In the genomic region with DNA sequence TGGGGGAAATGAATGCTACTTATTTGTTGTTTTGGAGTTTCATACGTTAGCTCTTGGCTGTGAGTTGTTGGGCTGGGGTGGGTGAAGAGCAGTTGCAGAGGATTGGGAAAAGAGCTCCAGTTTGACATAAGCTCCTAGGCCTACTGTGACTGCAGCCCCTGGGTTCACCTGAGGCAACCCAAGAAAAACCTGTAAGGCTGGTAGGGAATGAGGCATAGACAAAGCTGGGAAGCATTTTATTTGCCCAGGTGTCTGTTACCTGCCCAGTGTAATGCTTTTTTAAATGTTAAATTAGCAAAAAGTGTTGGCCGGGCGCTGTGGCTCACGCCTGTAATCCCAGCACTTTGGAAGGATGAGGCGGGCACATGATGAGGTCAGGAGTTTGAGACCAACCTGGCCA, we compare ENCODE assay signal across 25 cellular contexts.
DNase-seq lines count a peak whose midpoint lies in the region; ATAC-seq, FAIRE-seq and TF ChIP-seq lines count a peak whose summit lies in the region.
"Had no signal": no experiment of that assay in that cellular context is flagged by ENCODE, and none has a peak within 500 bp of the region (broad histone marks: within the 10 kb centered on the region; RNA-seq: fewer than 3 reads in every experiment).

No MANE protein-coding gene starts in this region.

- no peak overlapping the region for H3K4me3 Mint-ChIP-seq in Calu3 (ENCODE audit: low read depth, unreplicated experiment)
- H3K4me3 Mint-ChIP-seq: B cell; CD4-positive, CD25-positive, alpha-beta regulatory T cell; CD8-positive, alpha-beta T cell; HFFc6 had no signal

- H3K4me1 Mint-ChIP-seq in Calu3 (ENCODE audit: low read depth, unreplicated experiment), result peaks cover 7% of the 10 kb centered on the region
- H3K4me1 Mint-ChIP-seq: CD4-positive, CD25-positive, alpha-beta regulatory T cell had no signal

- H3K27me3 ChIP-seq in body of pancreas, result no peaks in the 10 kb centered on the region
- no peaks in the 10 kb centered on the region for H3K27me3 ChIP-seq in pancreas
- H3K27me3 ChIP-seq: BLaER1 had no signal

- FAIRE-seq in pancreas (lab: Jason Lieb, UNC), result no peak
- FAIRE-seq: A204.1, D721Med, GM12891, GM18507, H54 had no signal

- WGBS in body of pancreas, 2 donors, result 46 to 57% methylated on average over 5 of the region's 5 CpGs
- WGBS in pancreas, 2 donors, result 41 to 50% methylated on average over 5 of the region's 5 CpGs

- no peak overlapping the region for H3K27ac Mint-ChIP-seq in Calu3 (ENCODE audit: unreplicated experiment)
- H3K27ac Mint-ChIP-seq: B cell; CD8-positive, alpha-beta T cell; HFFc6 had no signal

- ATAC-seq in body of pancreas (peak; percentile 95), pancreas (peak; percentile 83 to 92 (median 84))
- ATAC-seq: CD8-positive, alpha-beta T cell had no signal

- no peaks in the 10 kb centered on the region for H3K36me3 ChIP-seq in body of pancreas (replicated peaks in 1 of 2; ENCODE audit: insufficient read depth in 1 of 2, low read depth in 2 of 2)
- H3K36me3 ChIP-seq in pancreas, result no peaks in the 10 kb centered on the region
- H3K36me3 ChIP-seq: BLaER1, HAP-1 had no signal

- H3K9me3 Mint-ChIP-seq in Calu3 (ENCODE audit: low read depth, unreplicated experiment), result no peaks in the 10 kb centered on the region
- H3K9me3 Mint-ChIP-seq: CD8-positive, alpha-beta T cell; HFFc6 had no signal

- H3K27me3 Mint-ChIP-seq in Calu3 (ENCODE audit: unreplicated experiment), result no peaks in the 10 kb centered on the region

- H3K4me3 ChIP-seq in LNCaP clone FGC (ENCODE audit: low read depth, low read length), result no peak overlapping the region
- H3K4me3 ChIP-seq in body of pancreas, result no peak overlapping the region
- H3K4me3 ChIP-seq in pancreas, result no peak overlapping the region
- H3K4me3 ChIP-seq: BLaER1, HAP-1 had no signal

- intact Hi-C loops in Calu3 (cut with micrococcal nuclease; ENCODE audit: unreplicated experiment), result no loop called here
- intact Hi-C loops in body of pancreas (cut with DNase I), result no loop called here
- intact Hi-C loops in pancreas (cut with DNase I), result no loop called here

- CTCF ChIA-PET in Calu3 (lab: Charles Lee), result no interaction called here

- no peak for TF ChIP-seq POLR2A in body of pancreas (IDR thresholded peaks at IDR 0.05)

- no peaks in the 10 kb centered on the region for H3K36me3 Mint-ChIP-seq in Calu3 (ENCODE audit: insufficient read depth, unreplicated experiment)
- H3K36me3 Mint-ChIP-seq: CD4-positive, CD25-positive, alpha-beta regulatory T cell; CD8-positive, alpha-beta T cell had no signal

- H3K27ac ChIP-seq in body of pancreas (peak overlapping the region in 3 of 4 donors; percentile 22 to 48 (median 46)), pancreas (no peak overlapping the region)
- H3K27ac ChIP-seq: 22Rv1, BLaER1, C4-2B had no signal

- TF ChIP-seq CTCF in Calu3 (IDR thresholded peaks at IDR 0.05; ENCODE audit: unreplicated experiment) (no peak), LNCaP clone FGC (IDR thresholded peaks at IDR 0.05; ENCODE audit: control insufficient read depth, extremely low read depth, insufficient read depth) (no peak), body of pancreas (IDR thresholded peaks at IDR 0.05) (no peak), pancreas (IDR thresholded peaks at IDR 0.05) (no peak)

- no peak for DNase-seq in Calu3
- peak; percentile 66 for DNase-seq in LNCaP clone FGC (ENCODE audit: low read depth)
- peak; percentile 54 to 76 (median 66) for DNase-seq in body of pancreas
- DNase-seq in pancreas, result peak in 4 of 6 donors; percentile 30 to 74 (median 44)
- no peak for DNase-seq in NCI-H1105 (lab: John Stamatoyannopoulos, UW)
- no peak for DNase-seq in activated CD4-positive, alpha-beta T cell treated with anti-CD3 and anti-CD28 coated beads for 48 hours
- DNase-seq in NCI-H524 treated with DMSO at 0.1 percent for 48 hours (lab: John Stamatoyannopoulos, UW), result no peak
- DNase-seq: Caco-2; CD4-positive, CD25-positive, alpha-beta regulatory T cell; CD8-positive, alpha-beta T cell; DMS 273 treated with DMSO at 0.1 percent for 48 hours; EL; GF-D8; GOT3; HFFc6 had no signal

- H3K4me1 ChIP-seq in body of pancreas (peaks cover 60% of the 10 kb centered on the region), pancreas (peaks cover 15 to 20% (median 17%) of the 10 kb centered on the region in 3 donors)
- H3K4me1 ChIP-seq: Caco-2, HAP-1 had no signal

- H3K9me3 ChIP-seq in body of pancreas (no peaks in the 10 kb centered on the region), pancreas (no peaks in the 10 kb centered on the region)
- H3K9me3 ChIP-seq: BLaER1, Caco-2, HAP-1 had no signal

- TSS peak; percentile 23 for BruUV-seq in Calu3 (replicated peaks; lab: Mats Ljungman, UMichigan)

Comparison
In these comparisons a context has a peak if more than half of its experiments do, and no peak if none do; other contexts are left out.
1. DNase-seq: peak in LNCaP clone FGC (single experiment), body of pancreas (4 of 4) and pancreas (4 of 6); none in Calu3 (single experiment), NCI-H1105 (single experiment), activated CD4-positive, alpha-beta T cell treated with anti-CD3 and anti-CD28 coated beads for 48 hours (single experiment) and NCI-H524 treated with DMSO at 0.1 percent for 48 hours (single experiment).
2. H3K27ac ChIP-seq: peak in body of pancreas (3 of 4); none in pancreas (0 of 4).